Comparison of ENCODE assay signal across 17 cellular contexts in the genomic region with DNA sequence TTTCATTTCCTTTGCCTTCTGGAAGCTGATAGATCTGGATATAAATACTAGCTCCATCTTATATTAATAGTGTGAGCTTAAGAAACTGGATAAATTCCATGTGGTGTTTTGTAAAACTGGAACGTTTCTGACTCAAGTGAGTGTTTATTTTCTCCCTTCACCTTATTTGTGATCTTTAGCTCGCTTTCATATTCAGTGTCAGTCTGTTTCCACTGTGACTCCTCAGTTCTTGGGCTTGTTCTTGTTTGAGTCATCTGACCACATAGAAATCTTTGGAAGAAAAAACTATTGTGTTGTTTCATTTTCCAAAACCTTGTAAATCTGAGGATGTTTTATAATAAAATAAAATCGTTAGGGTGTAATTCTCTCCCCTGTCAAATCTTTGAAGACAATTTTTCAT.
DNase-seq lines count a peak whose midpoint lies in the region; ATAC-seq and TF ChIP-seq lines count a peak whose summit lies in the region.
"Had no signal": no experiment of that assay in that cellular context is flagged by ENCODE, and none has a peak within 500 bp of the region (broad histone marks: within the 10 kb centered on the region; RNA-seq: fewer than 3 reads in every experiment).

No MANE protein-coding gene starts in this region.

- H3K27me3 ChIP-seq in adipocyte (replicated peaks; ENCODE audit: control insufficient read depth, insufficient read depth, low read length) (no peaks in the 10 kb centered on the region), uterus (no peaks in the 10 kb centered on the region)

- CTCF ChIA-PET in HEK293 (lab: Yijun Ruan, JAX) = interaction anchor here (0.8 kb wide), 1 partner anchor 1123 kb away, joined by 5 read pairs; no protein-coding TSS in a partner anchor

- H3K9ac ChIP-seq in adipocyte (ENCODE audit: low read length) = peak overlapping the region; percentile 67

- ATAC-seq in HG03159 (IDR thresholded peaks at IDR 0.05; ENCODE audit: unreplicated experiment) = no peak
- ATAC-seq: K562, Right ventricle myocardium inferior had no signal

- H3K27ac ChIP-seq in HEK293 (ENCODE audit: extremely low read depth, low read depth, low read length) (no peak overlapping the region), uterus (peak overlapping the region; percentile 58 to 60)

- TF ChIP-seq CTCF in HEK293 (tag by site-specific recombination; IDR thresholded peaks at IDR 0.05) (no peak), fibroblast of the aortic adventitia (IDR thresholded peaks at IDR 0.05; ENCODE audit: insufficient read depth, low read length) (no peak), uterus (IDR thresholded peaks at IDR 0.05) (no peak)

- no peaks in the 10 kb centered on the region for H3K9me3 ChIP-seq in HEK293 (ENCODE audit: control insufficient read depth, insufficient read depth, low read depth, low read length)
- no peaks in the 10 kb centered on the region for H3K9me3 ChIP-seq in adipocyte (ENCODE audit: control insufficient read depth, low read length)
- no peaks in the 10 kb centered on the region for H3K9me3 ChIP-seq in uterus

- DNase-seq in adipocyte (ENCODE audit: low read depth) (peak; percentile 73), fibroblast of the aortic adventitia (ENCODE audit: low read depth) (peak; percentile 59), uterus (no peak), activated T-cell treated with anti-CD3 and anti-CD28 coated beads for 4 hours (no peak)
- DNase-seq in NK-92 treated with Interleukin-12 subunit alpha and Interleukin-12 subunit beta, amount 100 ng/mL, for 24 hours (lab: John Stamatoyannopoulos, UW) = no peak
- DNase-seq: activated CD4-positive, alpha-beta memory T cell treated with anti-CD3 and anti-CD28 coated beads for 36 hours; activated effector memory CD4-positive, alpha-beta T cell treated with Interleukin-2 at 50 U/mL for 16 hours; COR-L47; erythroblast; NCI-H146; NCI-H524 treated with DMSO at 0.1 percent for 48 hours; nucleus accumbens; T1000 had no signal

- POLR2A ChIA-PET in HEK293 (lab: Yijun Ruan, JAX) = no interaction called here

- no peak overlapping the region for H3K4me3 ChIP-seq in HEK293 (ENCODE audit: low read depth, low read length)
- H3K4me3 ChIP-seq in adipocyte (ENCODE audit: low read length) = peak overlapping the region; percentile 57
- no peak overlapping the region for H3K4me3 ChIP-seq in fibroblast of the aortic adventitia (ENCODE audit: low read depth, low read length)
- no peak overlapping the region for H3K4me3 ChIP-seq in uterus
- H3K4me3 ChIP-seq: K562 had no signal

- intact Hi-C loops in uterus (cut with DNase I; ENCODE audit: low total_unique reads) = no loop called here

- H3K36me3 ChIP-seq in HEK293 (ENCODE audit: control insufficient read depth in 2 of 2, insufficient read depth in 1 of 2, low read length in 2 of 2) (no peaks in the 10 kb centered on the region), adipocyte (ENCODE audit: control insufficient read depth, insufficient read depth, low read length, severe bottlenecking) (no peaks in the 10 kb centered on the region), uterus (no peaks in the 10 kb centered on the region)

- no peak for TF ChIP-seq POLR2A in uterus (IDR thresholded peaks at IDR 0.05)

- peaks cover 24% of the 10 kb centered on the region for H3K4me1 ChIP-seq in HEK293 (ENCODE audit: control insufficient read depth, insufficient read depth, low read length)
- peaks cover 27% of the 10 kb centered on the region for H3K4me1 ChIP-seq in adipocyte (ENCODE audit: control insufficient read depth, insufficient read depth, low read length)
- peaks cover 0 to 10% of the 10 kb centered on the region in 2 donors for H3K4me1 ChIP-seq in uterus

TF ChIP-seq in HEK293, 187 proteins besides CTCF, POLR2A, EP300 and RAD21:
- TF ChIP-seq PRDM6 (tag by site-specific recombination; IDR thresholded peaks at IDR 0.05) = peak; percentile 76; the same call in 1 of the 2 replicates
- TF ChIP-seq ZNF664 (tag by site-specific recombination; IDR thresholded peaks at IDR 0.05) = no peak
- no peak for TF ChIP-seq ZSCAN16 (tag by site-specific recombination; IDR thresholded peaks at IDR 0.05)

Comparison
In these comparisons a context has a peak if more than half of its experiments do, and no peak if none do; other contexts are left out.
1. DNase-seq: peak in adipocyte (single experiment) and fibroblast of the aortic adventitia (single experiment); none in uterus (0 of 2), activated T-cell treated with anti-CD3 and anti-CD28 coated beads for 4 hours (single experiment) and NK-92 treated with Interleukin-12 subunit alpha and Interleukin-12 subunit beta, amount 100 ng/mL, for 24 hours (single experiment).